22 cellular contexts compared by ENCODE assay signal in genomic region chr16:48235058-48235555, GRCh38. TPM values are rescaled to one million over a fixed set of nuclear protein-coding genes. Genes with fewer than 3 reads are reported as not detected.
"Had no signal": no experiment of that assay in that cellular context is flagged by ENCODE, and none has a peak within 500 bp of the region (broad histone marks: within the 10 kb centered on the region; RNA-seq: fewer than 3 reads in every experiment).

No MANE protein-coding gene starts in this region.

- H3K36me3 ChIP-seq: gastrocnemius medialis, heart right ventricle, neutrophil, sigmoid colon, stomach had no signal

- H3K4me3 ChIP-seq: coronary artery, gastrocnemius medialis, heart right ventricle, mucosa of descending colon, sigmoid colon, skin epidermis, stomach had no signal

- H3K4me1 ChIP-seq: gastrocnemius medialis, sigmoid colon had no signal

- H3K27me3 ChIP-seq: gastrocnemius medialis, heart right ventricle, neutrophil, sigmoid colon, stomach had no signal

- H3K9me3 ChIP-seq: gastrocnemius medialis, mucosa of descending colon, neutrophil, sigmoid colon, stomach had no signal

- ATAC-seq: gastrocnemius medialis; left ventricle myocardium superior; naive thymus-derived CD8-positive, alpha-beta T cell had no signal

- H3K27ac ChIP-seq: coronary artery, gastrocnemius medialis, heart right ventricle, neutrophil, sigmoid colon, skin epidermis had no signal

- FAIRE-seq: endothelial cell of umbilical vein, urothelium cell line had no signal

- DNase-seq: effector CD4-positive, alpha-beta T cell; endodermal cell; gastrocnemius medialis; heart right ventricle; hypothalamus; islet precursor cell; left ventricle myocardium superior; naive thymus-derived CD8-positive, alpha-beta T cell; posterior cingulate gyrus; sigmoid colon; stimulated activated CD4-positive, alpha-beta T cell treated with anti-CD3 and anti-CD28 coated beads, Interleukin-2, amount 100 ng/mL, for 24 hours; stimulated activated naive CD4-positive, alpha-beta T cell; stomach; substantia nigra had no signal

RNA-seq across cellular contexts. Expression of gene ABCC11, which starts 12.2 kb away (rescaled TPM):
- total RNA-seq: dermis microvascular lymphatic vessel endothelial cell, endothelial cell of umbilical vein, left ventricle myocardium superior, pulmonary artery endothelial cell had no signal
